8 cellular contexts compared by ENCODE assay signal in genomic region chr5:56123531-56124243, GRCh38.
DNase-seq lines count a peak whose midpoint lies in the region; ATAC-seq and TF ChIP-seq lines count a peak whose summit lies in the region.

No MANE protein-coding gene starts in this region.

- H3K27me3 ChIP-seq in right lobe of liver: no peaks in the 10 kb centered on the region

- TF ChIP-seq RAD21 in Ishikawa (IDR thresholded peaks at IDR 0.05; ENCODE audit: low read depth): no peak

- TF ChIP-seq CTCF in cardiac fibroblast (IDR thresholded peaks at IDR 0.05; ENCODE audit: low read depth, low read length) (no peak), right lobe of liver (IDR thresholded peaks at IDR 0.05) (no peak)

- no peak for TF ChIP-seq EP300 in Ishikawa (IDR thresholded peaks at IDR 0.05; ENCODE audit: borderline replicate concordance)

- 33% methylated on average over 8 of the region's 8 CpGs for WGBS in right lobe of liver (ENCODE audit: insufficient coverage, low coverage, low lambda C conversion rate, missing lambda C conversion rate)

- H3K4me3 ChIP-seq in cardiac fibroblast (replicated peaks in 1 of 2; ENCODE audit: low read depth in 2 of 2, low read length in 2 of 2) (no peak overlapping the region), right lobe of liver (no peak overlapping the region)

- intact Hi-C loops in right lobe of liver (cut with DNase I): no loop called here

- H3K9me3 ChIP-seq in right lobe of liver: no peaks in the 10 kb centered on the region

- no peaks in the 10 kb centered on the region for H3K36me3 ChIP-seq in right lobe of liver

- peaks cover 0 to 26% (median 0%) of the 10 kb centered on the region in 4 donors for H3K4me1 ChIP-seq in right lobe of liver

- DNase-seq in AG20443 (ENCODE audit: low spot score): peak; percentile 93
- DNase-seq in cardiac fibroblast (ENCODE audit: low read depth in 2 of 2): peak; percentile 98 to 99
- peak; percentile 55 to 77 (median 66) for DNase-seq in right lobe of liver
- DNase-seq in GF-D8 (lab: John Stamatoyannopoulos, UW): no peak
- no peak for DNase-seq in DMS79 (lab: John Stamatoyannopoulos, UW)

- H3K27ac ChIP-seq in right lobe of liver: peak overlapping the region in 2 of 3 donors; percentile 25 to 78

- ATAC-seq in right lobe of liver (peak; percentile 82 to 93 (median 90)), HG02642 (IDR thresholded peaks at IDR 0.05; ENCODE audit: poor library complexity, unreplicated experiment) (no peak), GM21529 (IDR thresholded peaks at IDR 0.05; ENCODE audit: unreplicated experiment) (no peak)

- TF ChIP-seq POLR2A in right lobe of liver (IDR thresholded peaks at IDR 0.05): no peak

TF ChIP-seq in Ishikawa, 13 proteins besides CTCF, POLR2A, EP300 and RAD21:
- TF ChIP-seq, protein P1, sequence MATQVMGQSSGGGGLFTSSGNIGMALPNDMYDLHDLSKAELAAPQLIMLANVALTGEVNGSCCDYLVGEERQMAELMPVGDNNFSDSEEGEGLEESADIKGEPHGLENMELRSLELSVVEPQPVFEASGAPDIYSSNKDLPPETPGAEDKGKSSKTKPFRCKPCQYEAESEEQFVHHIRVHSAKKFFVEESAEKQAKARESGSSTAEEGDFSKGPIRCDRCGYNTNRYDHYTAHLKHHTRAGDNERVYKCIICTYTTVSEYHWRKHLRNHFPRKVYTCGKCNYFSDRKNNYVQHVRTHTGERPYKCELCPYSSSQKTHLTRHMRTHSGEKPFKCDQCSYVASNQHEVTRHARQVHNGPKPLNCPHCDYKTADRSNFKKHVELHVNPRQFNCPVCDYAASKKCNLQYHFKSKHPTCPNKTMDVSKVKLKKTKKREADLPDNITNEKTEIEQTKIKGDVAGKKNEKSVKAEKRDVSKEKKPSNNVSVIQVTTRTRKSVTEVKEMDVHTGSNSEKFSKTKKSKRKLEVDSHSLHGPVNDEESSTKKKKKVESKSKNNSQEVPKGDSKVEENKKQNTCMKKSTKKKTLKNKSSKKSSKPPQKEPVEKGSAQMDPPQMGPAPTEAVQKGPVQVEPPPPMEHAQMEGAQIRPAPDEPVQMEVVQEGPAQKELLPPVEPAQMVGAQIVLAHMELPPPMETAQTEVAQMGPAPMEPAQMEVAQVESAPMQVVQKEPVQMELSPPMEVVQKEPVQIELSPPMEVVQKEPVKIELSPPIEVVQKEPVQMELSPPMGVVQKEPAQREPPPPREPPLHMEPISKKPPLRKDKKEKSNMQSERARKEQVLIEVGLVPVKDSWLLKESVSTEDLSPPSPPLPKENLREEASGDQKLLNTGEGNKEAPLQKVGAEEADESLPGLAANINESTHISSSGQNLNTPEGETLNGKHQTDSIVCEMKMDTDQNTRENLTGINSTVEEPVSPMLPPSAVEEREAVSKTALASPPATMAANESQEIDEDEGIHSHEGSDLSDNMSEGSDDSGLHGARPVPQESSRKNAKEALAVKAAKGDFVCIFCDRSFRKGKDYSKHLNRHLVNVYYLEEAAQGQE (IDR thresholded peaks at IDR 0.05; ENCODE audit: low read depth): no peak
- TF ChIP-seq EGR1 (IDR thresholded peaks at IDR 0.05) (peak; percentile 39; the same call in 1 of the 2 replicates), TAF1 (IDR thresholded peaks at IDR 0.05; ENCODE audit: low read depth) (no peak), TCF12 (IDR thresholded peaks at IDR 0.05; ENCODE audit: low read depth) (0 out of 2 replicates have a peak, but pooled peaks have one; percentile 21), TEAD4 (IDR thresholded peaks at IDR 0.05) (peak; percentile 57), CREB1 (IDR thresholded peaks at IDR 0.05; ENCODE audit: low read depth) (no peak), ZBTB7A (IDR thresholded peaks at IDR 0.05; ENCODE audit: low read depth) (no peak), CEBPB (IDR thresholded peaks at IDR 0.05) (no peak), YY1 (IDR thresholded peaks at IDR 0.05; ENCODE audit: low read depth) (no peak), FOXM1 (IDR thresholded peaks at IDR 0.05; ENCODE audit: borderline replicate concordance, low read depth) (no peak), NFIC (IDR thresholded peaks at IDR 0.05) (no peak)
- TF ChIP-seq, protein P2, sequence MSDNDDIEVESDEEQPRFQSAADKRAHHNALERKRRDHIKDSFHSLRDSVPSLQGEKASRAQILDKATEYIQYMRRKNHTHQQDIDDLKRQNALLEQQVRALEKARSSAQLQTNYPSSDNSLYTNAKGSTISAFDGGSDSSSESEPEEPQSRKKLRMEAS (IDR thresholded peaks at IDR 0.05): no peak
- TF ChIP-seq, protein P3, sequence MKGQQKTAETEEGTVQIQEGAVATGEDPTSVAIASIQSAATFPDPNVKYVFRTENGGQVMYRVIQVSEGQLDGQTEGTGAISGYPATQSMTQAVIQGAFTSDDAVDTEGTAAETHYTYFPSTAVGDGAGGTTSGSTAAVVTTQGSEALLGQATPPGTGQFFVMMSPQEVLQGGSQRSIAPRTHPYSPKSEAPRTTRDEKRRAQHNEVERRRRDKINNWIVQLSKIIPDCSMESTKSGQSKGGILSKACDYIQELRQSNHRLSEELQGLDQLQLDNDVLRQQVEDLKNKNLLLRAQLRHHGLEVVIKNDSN (IDR thresholded peaks at IDR 0.05): no peak

Comparison
In these comparisons a context has a peak if more than half of its experiments do, and no peak if none do; other contexts are left out.
1. DNase-seq: peak in AG20443 (single experiment), cardiac fibroblast (2 of 2) and right lobe of liver (3 of 3); none in GF-D8 (single experiment) and DMS79 (single experiment).
2. ATAC-seq: peak in right lobe of liver (4 of 4); none in HG02642 (single experiment) and GM21529 (single experiment).